1 cellular context compared by ENCODE assay signal in the genomic region with DNA sequence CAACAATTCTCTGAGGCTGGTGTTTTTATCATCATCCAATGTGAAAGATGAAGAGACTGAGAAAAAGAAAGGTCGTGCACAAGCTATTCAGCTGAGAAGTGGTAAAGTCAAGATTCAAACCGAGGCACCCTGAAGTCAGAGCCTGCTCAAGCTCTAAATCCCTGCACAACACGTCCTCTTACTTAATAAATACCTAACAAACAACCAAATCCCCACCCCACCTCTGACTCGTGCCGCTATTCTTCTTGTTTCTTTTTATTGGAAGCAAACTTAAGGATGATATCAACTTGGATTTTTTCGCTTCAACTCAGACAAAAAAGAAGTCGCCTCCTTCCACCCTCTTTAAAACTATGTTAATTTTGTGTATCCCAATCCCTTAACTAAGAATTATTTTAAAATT.
TF ChIP-seq lines count a peak whose summit lies in the region.

No MANE protein-coding gene starts in this region.

TF ChIP-seq in K562, 482 proteins besides CTCF, POLR2A, EP300 and RAD21:
- TF ChIP-seq, protein P1, sequence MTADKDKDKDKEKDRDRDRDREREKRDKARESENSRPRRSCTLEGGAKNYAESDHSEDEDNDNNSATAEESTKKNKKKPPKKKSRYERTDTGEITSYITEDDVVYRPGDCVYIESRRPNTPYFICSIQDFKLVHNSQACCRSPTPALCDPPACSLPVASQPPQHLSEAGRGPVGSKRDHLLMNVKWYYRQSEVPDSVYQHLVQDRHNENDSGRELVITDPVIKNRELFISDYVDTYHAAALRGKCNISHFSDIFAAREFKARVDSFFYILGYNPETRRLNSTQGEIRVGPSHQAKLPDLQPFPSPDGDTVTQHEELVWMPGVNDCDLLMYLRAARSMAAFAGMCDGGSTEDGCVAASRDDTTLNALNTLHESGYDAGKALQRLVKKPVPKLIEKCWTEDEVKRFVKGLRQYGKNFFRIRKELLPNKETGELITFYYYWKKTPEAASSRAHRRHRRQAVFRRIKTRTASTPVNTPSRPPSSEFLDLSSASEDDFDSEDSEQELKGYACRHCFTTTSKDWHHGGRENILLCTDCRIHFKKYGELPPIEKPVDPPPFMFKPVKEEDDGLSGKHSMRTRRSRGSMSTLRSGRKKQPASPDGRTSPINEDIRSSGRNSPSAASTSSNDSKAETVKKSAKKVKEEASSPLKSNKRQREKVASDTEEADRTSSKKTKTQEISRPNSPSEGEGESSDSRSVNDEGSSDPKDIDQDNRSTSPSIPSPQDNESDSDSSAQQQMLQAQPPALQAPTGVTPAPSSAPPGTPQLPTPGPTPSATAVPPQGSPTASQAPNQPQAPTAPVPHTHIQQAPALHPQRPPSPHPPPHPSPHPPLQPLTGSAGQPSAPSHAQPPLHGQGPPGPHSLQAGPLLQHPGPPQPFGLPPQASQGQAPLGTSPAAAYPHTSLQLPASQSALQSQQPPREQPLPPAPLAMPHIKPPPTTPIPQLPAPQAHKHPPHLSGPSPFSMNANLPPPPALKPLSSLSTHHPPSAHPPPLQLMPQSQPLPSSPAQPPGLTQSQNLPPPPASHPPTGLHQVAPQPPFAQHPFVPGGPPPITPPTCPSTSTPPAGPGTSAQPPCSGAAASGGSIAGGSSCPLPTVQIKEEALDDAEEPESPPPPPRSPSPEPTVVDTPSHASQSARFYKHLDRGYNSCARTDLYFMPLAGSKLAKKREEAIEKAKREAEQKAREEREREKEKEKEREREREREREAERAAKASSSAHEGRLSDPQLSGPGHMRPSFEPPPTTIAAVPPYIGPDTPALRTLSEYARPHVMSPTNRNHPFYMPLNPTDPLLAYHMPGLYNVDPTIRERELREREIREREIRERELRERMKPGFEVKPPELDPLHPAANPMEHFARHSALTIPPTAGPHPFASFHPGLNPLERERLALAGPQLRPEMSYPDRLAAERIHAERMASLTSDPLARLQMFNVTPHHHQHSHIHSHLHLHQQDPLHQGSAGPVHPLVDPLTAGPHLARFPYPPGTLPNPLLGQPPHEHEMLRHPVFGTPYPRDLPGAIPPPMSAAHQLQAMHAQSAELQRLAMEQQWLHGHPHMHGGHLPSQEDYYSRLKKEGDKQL (CRISPR knock-in tag; IDR thresholded peaks at IDR 0.05; ENCODE audit: borderline replicate concordance), result no peak
- no peak for TF ChIP-seq ZNF589 (CRISPR knock-in tag; IDR thresholded peaks at IDR 0.05; ENCODE audit: low read depth)
- TF ChIP-seq ETV5 (CRISPR knock-in tag; IDR thresholded peaks at IDR 0.05; ENCODE audit: low read depth), result no peak
- TF ChIP-seq, protein P2, sequence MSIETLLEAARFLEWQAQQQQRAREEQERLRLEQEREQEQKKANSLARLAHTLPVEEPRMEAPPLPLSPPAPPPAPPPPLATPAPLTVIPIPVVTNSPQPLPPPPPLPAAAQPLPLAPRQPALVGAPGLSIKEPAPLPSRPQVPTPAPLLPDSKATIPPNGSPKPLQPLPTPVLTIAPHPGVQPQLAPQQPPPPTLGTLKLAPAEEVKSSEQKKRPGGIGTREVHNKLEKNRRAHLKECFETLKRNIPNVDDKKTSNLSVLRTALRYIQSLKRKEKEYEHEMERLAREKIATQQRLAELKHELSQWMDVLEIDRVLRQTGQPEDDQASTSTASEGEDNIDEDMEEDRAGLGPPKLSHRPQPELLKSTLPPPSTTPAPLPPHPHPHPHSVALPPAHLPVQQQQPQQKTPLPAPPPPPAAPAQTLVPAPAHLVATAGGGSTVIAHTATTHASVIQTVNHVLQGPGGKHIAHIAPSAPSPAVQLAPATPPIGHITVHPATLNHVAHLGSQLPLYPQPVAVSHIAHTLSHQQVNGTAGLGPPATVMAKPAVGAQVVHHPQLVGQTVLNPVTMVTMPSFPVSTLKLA (conservative IDR thresholded peaks at IDR 0.05), result no peak
- no peak for TF ChIP-seq FOXM1 (IDR thresholded peaks at IDR 0.05; ENCODE audit: low read depth)
- no peak for TF ChIP-seq FOXM1 (CRISPR knock-in tag; IDR thresholded peaks at IDR 0.05; ENCODE audit: low read depth)
- no peak for TF ChIP-seq ZNF197 (CRISPR knock-in tag; IDR thresholded peaks at IDR 0.05; ENCODE audit: low read depth)
- no peak for TF ChIP-seq GABPB2 (CRISPR knock-in tag; conservative IDR thresholded peaks at IDR 0.05)
- no peak for TF ChIP-seq NCOA2 (IDR thresholded peaks at IDR 0.05; ENCODE audit: partially characterized antibody in 2 of 2)
TF ChIP-seq in K562: peak in this region for 0.
